ENCODE assay signal across 8 cellular contexts in genomic region chr15:32718822-32719716, GRCh38. TPM values are rescaled to one million over a fixed set of nuclear protein-coding genes. Genes with fewer than 3 reads are reported as not detected.
A peak's percentile ranks its signal among the peaks of the same experiment; 100 is the strongest.
DNase-seq lines count a peak whose midpoint lies in the region; ATAC-seq, FAIRE-seq and TF ChIP-seq lines count a peak whose summit lies in the region.

No MANE protein-coding gene starts in this region.

- DNase-seq in heart left ventricle (peak in 1 of 5 donors; percentile 50), cardiac septum (ENCODE audit: low spot score) (no peak), choroid plexus epithelial cell (ENCODE audit: low read depth) (peak; percentile 38), upper lobe of right lung (no peak), DMS153 (lab: John Stamatoyannopoulos, UW) (no peak), urothelium cell line (ENCODE audit: low spot score) (no peak)

- TF ChIP-seq CTCF in heart left ventricle (IDR thresholded peaks at IDR 0.05): no peak
- no peak for TF ChIP-seq CTCF in choroid plexus epithelial cell (conservative IDR thresholded peaks at IDR 0.05; ENCODE audit: low read depth, low read length)
- no peak for TF ChIP-seq CTCF in upper lobe of right lung (IDR thresholded peaks at IDR 0.05)

- intact Hi-C loops in heart left ventricle (cut with DNase I): loop anchor here in 1 of 10 donors (10.0 kb wide), 2 partner anchors 64 to 446 kb away; no protein-coding TSS in a partner anchor
- intact Hi-C loops in cardiac septum (cut with DNase I): no loop called here
- intact Hi-C loops in upper lobe of right lung (cut with DNase I): loop anchor here (10.0 kb wide), 1 partner anchor 64 kb away; no protein-coding TSS in a partner anchor

- H3K36me3 ChIP-seq in heart left ventricle: no peaks in the 10 kb centered on the region
- H3K36me3 ChIP-seq in mesodermal cell (ENCODE audit: control insufficient read depth, insufficient read depth, low read length): peaks cover 11% of the 10 kb centered on the region
- H3K36me3 ChIP-seq in upper lobe of right lung: no peaks in the 10 kb centered on the region

- H3K9me3 ChIP-seq in heart left ventricle (no peaks in the 10 kb centered on the region), mesodermal cell (ENCODE audit: control insufficient read depth, low read length) (no peaks in the 10 kb centered on the region), upper lobe of right lung (no peaks in the 10 kb centered on the region)

- ATAC-seq in heart left ventricle (no peak), upper lobe of right lung (peak; percentile 59), GM18858 (IDR thresholded peaks at IDR 0.05; ENCODE audit: unreplicated experiment) (no peak)

- H3K4me3 ChIP-seq in heart left ventricle (peak overlapping the region in 9 of 12 donors; percentile 2 to 45 (median 32)), choroid plexus epithelial cell (ENCODE audit: low read depth, low read length) (peak overlapping the region; percentile 72), mesodermal cell (ENCODE audit: extremely low read depth, insufficient read depth, low read length, poor library complexity, severe bottlenecking) (peak overlapping the region; percentile 61), upper lobe of right lung (peak overlapping the region; percentile 30)

- H3K27me3 ChIP-seq in heart left ventricle (peaks cover 29 to 84% (median 58%) of the 10 kb centered on the region in 9 donors), upper lobe of right lung (peaks cover 62% of the 10 kb centered on the region)

- FAIRE-seq in urothelium cell line (lab: Jason Lieb, UNC): no peak

- peaks cover 0 to 31% (median 3%) of the 10 kb centered on the region in 12 donors for H3K4me1 ChIP-seq in heart left ventricle
- H3K4me1 ChIP-seq in mesodermal cell (ENCODE audit: control insufficient read depth, insufficient read depth, low read length, poor library complexity, severe bottlenecking): peaks cover 9% of the 10 kb centered on the region
- H3K4me1 ChIP-seq in upper lobe of right lung: peaks cover 17% of the 10 kb centered on the region

- WGBS in heart left ventricle, 4 donors: 1 to 2% (median 1%) methylated on average over 25 to 70 of the region's 70 CpGs
- 1 to 2% methylated on average over 59 to 68 of the region's 70 CpGs for WGBS in mesodermal cell (ENCODE audit: insufficient coverage in 2 of 2), 2 experiments

- no peak for TF ChIP-seq POLR2A in heart left ventricle (IDR thresholded peaks at IDR 0.05)

- H3K27ac ChIP-seq in heart left ventricle (no peak overlapping the region), mesodermal cell (ENCODE audit: low read depth, low read length, severe bottlenecking) (no peak overlapping the region), upper lobe of right lung (no peak overlapping the region)

RNA-seq across cellular contexts. Expression of gene GREM1, which starts 1.3 kb away (rescaled TPM):
- total RNA-seq in heart left ventricle (1 to 10 TPM in 1 of 9 donors, under 1 TPM in 3, not detected in 5; 0.07 to 2.3 (median 0.44) TPM), cardiac septum (0.59 TPM), upper lobe of right lung (2.8 TPM)
- under 1 TPM in 1 of 2 donors, not detected in 1; 0.04 TPM for polyA plus RNA-seq in heart left ventricle
- polyA plus RNA-seq in mesodermal cell (2013, experiment 1 of 2): 47.9 TPM
- polyA plus RNA-seq in mesodermal cell (2013, experiment 2 of 2): 35.6 TPM
